ENCODE assay signal across 10 cellular contexts in genomic region chr1:23403038-23403336, GRCh38. TPM values are rescaled to one million over a fixed set of nuclear protein-coding genes. Genes with fewer than 3 reads are reported as not detected.
DNase-seq lines count a peak whose midpoint lies in the region; ATAC-seq and TF ChIP-seq lines count a peak whose summit lies in the region.
"Had no signal": no experiment of that assay in that cellular context is flagged by ENCODE, and none has a peak within 500 bp of the region (broad histone marks: within the 10 kb centered on the region; RNA-seq: fewer than 3 reads in every experiment).

No MANE protein-coding gene starts in this region.

- peak overlapping the region; percentile 42 for H3K4me2 ChIP-seq in fibroblast of lung (ENCODE audit: extremely low read depth, insufficient read depth, low read length)

- peak; percentile 90 for DNase-seq in EL
- DNase-seq in RWPE2 (ENCODE audit: low spot score) = no peak
- DNase-seq in fibroblast of lung (ENCODE audit: low read depth in 2 of 2) = peak; percentile 46 to 86
- no peak for DNase-seq in psoas muscle
- DNase-seq in medulla oblongata (ENCODE audit: extremely low spot score) = no peak
- DNase-seq in substantia nigra (lab: John Stamatoyannopoulos, UW) = no peak
- DNase-seq: activated CD4-positive, alpha-beta memory T cell treated with anti-CD3 and anti-CD28 coated beads, Interleukin-2, amount 10 ng/mL, durations not matched to agents 7 days and 5 days; GDM1 had no signal

- no peak overlapping the region for H2AFZ ChIP-seq in fibroblast of lung (ENCODE audit: low read length)

- no peaks in the 10 kb centered on the region for H3K79me2 ChIP-seq in fibroblast of lung (ENCODE audit: control insufficient read depth, insufficient read depth, low read length)

- H3K36me3 ChIP-seq in RWPE2 (ENCODE audit: low read depth) (no peaks in the 10 kb centered on the region), fibroblast of lung (ENCODE audit: control insufficient read depth, insufficient read depth, low read length) (no peaks in the 10 kb centered on the region), psoas muscle (ENCODE audit: insufficient read depth in 1 of 2, low read depth in 1 of 2) (peaks cover 0 to 2% of the 10 kb centered on the region in 2 donors)

- H3K27me3 ChIP-seq in RWPE2 (ENCODE audit: insufficient read depth, poor library complexity, severe bottlenecking) (no peaks in the 10 kb centered on the region), fibroblast of lung (ENCODE audit: control insufficient read depth, insufficient read depth, low read length) (no peaks in the 10 kb centered on the region), psoas muscle (ENCODE audit: insufficient read depth in 3 of 3, low read length in 2 of 3) (no peaks in the 10 kb centered on the region)

- H3K4me1 ChIP-seq in RWPE2 (ENCODE audit: insufficient read depth, poor library complexity, severe bottlenecking) (peaks cover 19% of the 10 kb centered on the region), fibroblast of lung (ENCODE audit: control insufficient read depth, extremely low read depth, insufficient read depth, low read length) (peaks cover 13% of the 10 kb centered on the region), psoas muscle (peaks cover 55% of the 10 kb centered on the region)

- no peaks in the 10 kb centered on the region for H4K20me1 ChIP-seq in fibroblast of lung (ENCODE audit: control insufficient read depth, extremely low read depth, insufficient read depth, low read length)

- H3K27ac ChIP-seq in RWPE2 (ENCODE audit: poor library complexity, severe bottlenecking) (peak overlapping the region; percentile 93), fibroblast of lung (ENCODE audit: insufficient read depth, low read length) (peak overlapping the region; percentile 55), psoas muscle (peak overlapping the region; percentile 75), substantia nigra (ENCODE audit: low read depth, low read length, poor library complexity, severe bottlenecking) (no peak overlapping the region)

- ATAC-seq in RWPE2 (ENCODE audit: low read depth) = peak; percentile 59
- peak; percentile 65 to 73 (median 70) for ATAC-seq in psoas muscle
- ATAC-seq in GM18519 (IDR thresholded peaks at IDR 0.05; ENCODE audit: low FRiP score, unreplicated experiment) = no peak
- no peak for ATAC-seq in GM21367 (IDR thresholded peaks at IDR 0.05; ENCODE audit: unreplicated experiment)

- WGBS in psoas muscle, 3 donors = 25 to 39% (median 38%) methylated on average over 6 of the region's 6 CpGs

- TF ChIP-seq CTCF in RWPE2 (IDR thresholded peaks at IDR 0.05; ENCODE audit: poor library complexity, severe bottlenecking) (no peak), fibroblast of lung (conservative IDR thresholded peaks at IDR 0.05 in 1 of 2, IDR thresholded peaks at IDR 0.05 in 1 of 2; ENCODE audit: low read depth in 1 of 2, low read length in 2 of 2) (no peak), psoas muscle (IDR thresholded peaks at IDR 0.05) (no peak)

- no peaks in the 10 kb centered on the region for H3K9me3 ChIP-seq in RWPE2 (ENCODE audit: severe bottlenecking)
- no peaks in the 10 kb centered on the region for H3K9me3 ChIP-seq in fibroblast of lung (ENCODE audit: control insufficient read depth, insufficient read depth, low read depth, low read length)
- no peaks in the 10 kb centered on the region for H3K9me3 ChIP-seq in psoas muscle

- intact Hi-C loops in psoas muscle (cut with DNase I) = loop anchor here in 1 of 2 donors (5.0 to 10.0 kb wide), 2 partner anchors 36 to 308 kb away; partner anchors contain the start of gene ZNF436

- no peak overlapping the region for H3K4me3 ChIP-seq in RWPE2 (ENCODE audit: severe bottlenecking)
- no peak overlapping the region for H3K4me3 ChIP-seq in fibroblast of lung (replicated peaks in 1 of 4; ENCODE audit: control extremely low read depth in 1 of 4, insufficient read depth in 1 of 4, low read depth in 3 of 4, low read length in 4 of 4)
- H3K4me3 ChIP-seq in psoas muscle = no peak overlapping the region

- H3K9ac ChIP-seq in fibroblast of lung (ENCODE audit: insufficient read depth, low read length) = no peak overlapping the region

RNA-seq across cellular contexts. Expression of gene TCEA3, which starts 21.6 kb away (rescaled TPM):
- total RNA-seq in fibroblast of lung (37.5 and 44.6 TPM in 2 replicates), psoas muscle (100 to 1,000 TPM; 140 to 200 (median 170) TPM)
- polyA plus RNA-seq in fibroblast of lung (11.9 and 12.3 TPM in 2 replicates), psoas muscle (100 to 1,000 TPM in 2 of 3 donors, 10 to 100 TPM in 1; 70.2 to 301 (median 195) TPM)
- 11.5 and 14.6 TPM in 2 replicates for polyA plus RNA-seq in fibroblast of lung (2012)
- 6.3 and 7.0 TPM in 2 replicates for polyA minus RNA-seq in fibroblast of lung (ENCODE audit: low replicate concordance)

RNA-seq across cellular contexts. Expression of gene ZNF436, which starts 33.4 kb away (rescaled TPM):
- 31.5 and 32.6 TPM in 2 replicates for total RNA-seq in fibroblast of lung
- polyA plus RNA-seq in fibroblast of lung = 10.7 and 11.9 TPM in 2 replicates
- polyA plus RNA-seq in fibroblast of lung (2012) = 8.1 and 8.7 TPM in 2 replicates
- 5.2 and 5.3 TPM in 2 replicates for polyA minus RNA-seq in fibroblast of lung (ENCODE audit: low replicate concordance)
- 10 to 100 TPM in 1 of 4 donors, 1 to 10 TPM in 3; 6.8 to 11.5 (median 8.6) TPM for total RNA-seq in psoas muscle
- 1 to 10 TPM; 2.2 to 7.2 (median 3.1) TPM for polyA plus RNA-seq in psoas muscle

RNA-seq across cellular contexts. Expression of gene HNRNPR, which starts 58.9 kb away (rescaled TPM):
- total RNA-seq in fibroblast of lung (59.1 and 62.1 TPM in 2 replicates), psoas muscle (10 to 100 TPM; 39.8 to 81.0 (median 71.4) TPM)
- polyA plus RNA-seq in fibroblast of lung (141 and 186 TPM in 2 replicates), psoas muscle (100 to 1,000 TPM in 1 of 3 donors, 10 to 100 TPM in 2; 46.3 to 107 (median 94.0) TPM)
- polyA plus RNA-seq in fibroblast of lung (2012) = 98.3 and 135 TPM in 2 replicates
- polyA minus RNA-seq in fibroblast of lung (ENCODE audit: low replicate concordance) = 33.7 and 76.0 TPM in 2 replicates

Comparison
In these comparisons a context has a peak if more than half of its experiments do, and no peak if none do; other contexts are left out.
1. DNase-seq: peak in EL (single experiment) and fibroblast of lung (2 of 2); none in RWPE2 (single experiment), psoas muscle (0 of 2), medulla oblongata (single experiment) and substantia nigra (0 of 49).
2. ATAC-seq: peak in RWPE2 (single experiment) and psoas muscle (4 of 4); none in GM18519 (single experiment) and GM21367 (single experiment).